Comparison of ENCODE assay signal across 9 cellular contexts in genomic region chr12:119659289-119659897, GRCh38. TPM values are rescaled to one million over a fixed set of nuclear protein-coding genes. Genes with fewer than 3 reads are reported as not detected.
DNase-seq lines count a peak whose midpoint lies in the region; ATAC-seq and TF ChIP-seq lines count a peak whose summit lies in the region.
"Had no signal": no experiment of that assay in that cellular context is flagged by ENCODE, and none has a peak within 500 bp of the region (broad histone marks: within the 10 kb centered on the region; RNA-seq: fewer than 3 reads in every experiment).

No MANE protein-coding gene starts in this region.

- POLR2A ChIA-PET in PC-9 (lab: Charles Lee; ENCODE audit: unreplicated experiment), result no interaction called here

- H4K20me1 ChIP-seq in PC-9 (ENCODE audit: insufficient read depth), result no peaks in the 10 kb centered on the region

- no peaks in the 10 kb centered on the region for H3K4me1 ChIP-seq in PC-9 (replicated peaks; ENCODE audit: insufficient read depth)
- peaks cover 6% of the 10 kb centered on the region for H3K4me1 ChIP-seq in body of pancreas
- H3K4me1 ChIP-seq in liver (ENCODE audit: control insufficient read depth in 4 of 4, insufficient read depth in 4 of 4, low read length in 3 of 4), result no peaks in the 10 kb centered on the region

- H3K9ac ChIP-seq in liver (ENCODE audit: low read depth in 1 of 2, low read length in 2 of 2), result no peak overlapping the region

- peaks cover 15% of the 10 kb centered on the region for H3K27me3 Mint-ChIP-seq in type B pancreatic cell

- no TSS peak for BruUV-seq in PC-9 (replicated peaks; lab: Mats Ljungman, UMichigan)

- H3K4me3 Mint-ChIP-seq in type B pancreatic cell, result no peak overlapping the region

- TF ChIP-seq POLR2A in body of pancreas (IDR thresholded peaks at IDR 0.05), result no peak

- peak; percentile 68 to 76 for TF ChIP-seq RAD21 in liver (IDR thresholded peaks at IDR 0.05)

- DNase-seq in NCI-H2107 treated with DMSO at 0.1 percent for 48 hours (lab: John Stamatoyannopoulos, UW; ENCODE audit: unreplicated experiment) (peak; percentile 38), NCI-H2107 (lab: John Stamatoyannopoulos, UW) (no peak), PC-9 (peak in 1 of 2 experiments; percentile 17), body of pancreas (peak; percentile 32 to 58 (median 34)), type B pancreatic cell (ENCODE audit: extremely low spot score, unreplicated experiment) (no peak)

- no peaks in the 10 kb centered on the region for H3K4me1 Mint-ChIP-seq in type B pancreatic cell (ENCODE audit: unreplicated experiment)

- no peaks in the 10 kb centered on the region for H3K79me2 ChIP-seq in PC-9 (ENCODE audit: low read depth)

- H3K4me3 ChIP-seq in PC-9 (no peak overlapping the region), body of pancreas (no peak overlapping the region), liver (ENCODE audit: low read depth in 1 of 3, low read length in 3 of 3) (no peak overlapping the region)

- H3K36me3 Mint-ChIP-seq in type B pancreatic cell, result no peaks in the 10 kb centered on the region
- H3K36me3 Mint-ChIP-seq: activated naive CD4-positive, alpha-beta T cell treated with anti-CD3 and anti-CD28 coated beads, Interleukin-2, amount 50 U/mL, for 72 hours had no signal

- WGBS in body of pancreas, 2 donors, result 27 to 28% methylated on average over 6 of the region's 6 CpGs
- WGBS in liver, result 34% methylated on average over 6 of the region's 6 CpGs

- no peak overlapping the region for H3K27ac ChIP-seq in PC-9
- no peak overlapping the region for H3K27ac ChIP-seq in body of pancreas
- no peak overlapping the region for H3K27ac ChIP-seq in liver (ENCODE audit: low read depth in 1 of 2, low read length in 2 of 2)

- intact Hi-C loops in PC-9 (cut with micrococcal nuclease; ENCODE audit: unreplicated experiment) (loop anchor here (5.0 kb wide), 1 partner anchor 492 kb away; no protein-coding TSS in a partner anchor), body of pancreas (cut with DNase I) (no loop called here)

- TF ChIP-seq CTCF in PC-9 (conservative IDR thresholded peaks at IDR 0.05) (peak; percentile 89), body of pancreas (IDR thresholded peaks at IDR 0.05) (peak; percentile 57 to 93 (median 77)), liver (IDR thresholded peaks at IDR 0.05; ENCODE audit: low read depth, low read length, missing input control) (peak; percentile 96), type B pancreatic cell (conservative IDR thresholded peaks at IDR 0.05) (peak; percentile 92)

- H3K4me2 ChIP-seq in PC-9, result no peak overlapping the region

- H3F3A ChIP-seq in PC-9 (ENCODE audit: insufficient read depth, low read depth), result no peaks in the 10 kb centered on the region

- ATAC-seq in HG02981 (IDR thresholded peaks at IDR 0.05; ENCODE audit: unreplicated experiment) (peak; percentile 70), body of pancreas (no peak), HG02763 (IDR thresholded peaks at IDR 0.05; ENCODE audit: unreplicated experiment) (no peak)

- H3K9me2 ChIP-seq in PC-9 (ENCODE audit: insufficient read depth), result no peaks in the 10 kb centered on the region

- H3K9me3 Mint-ChIP-seq in type B pancreatic cell, result no peaks in the 10 kb centered on the region

- H3K36me3 ChIP-seq in PC-9 (ENCODE audit: low read depth) (no peaks in the 10 kb centered on the region), body of pancreas (replicated peaks in 1 of 2; ENCODE audit: insufficient read depth in 1 of 2, low read depth in 2 of 2) (no peaks in the 10 kb centered on the region), liver (ENCODE audit: control insufficient read depth in 4 of 4, insufficient read depth in 3 of 4, low read depth in 1 of 4, low read length in 3 of 4) (no peaks in the 10 kb centered on the region)

- no peak overlapping the region for H2AFZ ChIP-seq in PC-9

- peaks cover 4% of the 10 kb centered on the region; the same call in 1 of the 2 replicates for H3K27me3 ChIP-seq in PC-9 (ENCODE audit: insufficient read depth, low read depth)
- no peaks in the 10 kb centered on the region for H3K27me3 ChIP-seq in body of pancreas
- no peaks in the 10 kb centered on the region for H3K27me3 ChIP-seq in liver (ENCODE audit: control insufficient read depth in 4 of 4, insufficient read depth in 4 of 4, low read length in 3 of 4)

- no peaks in the 10 kb centered on the region for H3K9me3 ChIP-seq in PC-9 (ENCODE audit: insufficient read depth, low read depth)
- H3K9me3 ChIP-seq in body of pancreas, result no peaks in the 10 kb centered on the region
- H3K9me3 ChIP-seq in liver (ENCODE audit: control insufficient read depth in 4 of 4, low read length in 3 of 4), result no peaks in the 10 kb centered on the region

- CTCF ChIA-PET in PC-9 (lab: Charles Lee), result no interaction called here

- H3K27ac Mint-ChIP-seq in type B pancreatic cell, result no peak overlapping the region
- H3K27ac Mint-ChIP-seq: activated naive CD4-positive, alpha-beta T cell treated with anti-CD3 and anti-CD28 coated beads, Interleukin-2, amount 50 U/mL, for 72 hours had no signal

TF ChIP-seq in liver, 16 proteins besides CTCF, POLR2A, EP300 and RAD21:
- TF ChIP-seq HNF4G (IDR thresholded peaks at IDR 0.05), result no peak
- no peak for TF ChIP-seq FOXA2 (IDR thresholded peaks at IDR 0.05)
- no peak for TF ChIP-seq NR2F2 (IDR thresholded peaks at IDR 0.05)
- no peak for TF ChIP-seq EGR1 (IDR thresholded peaks at IDR 0.05; ENCODE audit: low read depth in 2 of 2)
- no peak for TF ChIP-seq REST (IDR thresholded peaks at IDR 0.05)
- no peak for TF ChIP-seq YY1 (IDR thresholded peaks at IDR 0.05)
- no peak for TF ChIP-seq TAF1 (conservative IDR thresholded peaks at IDR 0.05)
- no peak for TF ChIP-seq JUND (IDR thresholded peaks at IDR 0.05)
- no peak for TF ChIP-seq HNF4A (conservative IDR thresholded peaks at IDR 0.05)
- no peak for TF ChIP-seq FOXA1 (IDR thresholded peaks at IDR 0.05)
- TF ChIP-seq SP1 (IDR thresholded peaks at IDR 0.05), result no peak
- no peak for TF ChIP-seq GABPA (IDR thresholded peaks at IDR 0.05 in 1 of 2, conservative IDR thresholded peaks at IDR 0.05 in 1 of 2)
- no peak for TF ChIP-seq ATF3 (IDR thresholded peaks at IDR 0.05)
- no peak for TF ChIP-seq MAX (IDR thresholded peaks at IDR 0.05)
- no peak for TF ChIP-seq RXRA (IDR thresholded peaks at IDR 0.05)
- TF ChIP-seq ZBTB33 (IDR thresholded peaks at IDR 0.05), result no peak

RNA-seq across cellular contexts. Expression of gene PRKAB1, which starts 8.5 kb away (rescaled TPM):
- 24.8 and 30.0 TPM in 2 replicates for total RNA-seq in PC-9 (2021)
- 10 to 100 TPM; 13.5 to 20.5 TPM for total RNA-seq in body of pancreas
- 10 to 100 TPM; 11.1 to 29.9 TPM for total RNA-seq in liver
- 10 to 100 TPM; 10.5 to 11.4 TPM for polyA plus RNA-seq in liver
- total RNA-seq in type B pancreatic cell (ENCODE audit: low replicate concordance), result 26.5 and 32.5 TPM in 2 replicates

Comparison
In these comparisons a context has a peak if more than half of its experiments do, and no peak if none do; other contexts are left out.
1. DNase-seq: peak in NCI-H2107 treated with DMSO at 0.1 percent for 48 hours (single experiment) and body of pancreas (4 of 4); none in NCI-H2107 (single experiment) and type B pancreatic cell (single experiment).
2. Peak in every context shown above with its lines, with median percentiles within 50 percentile points of each other: CTCF ChIP-seq.